ENCODE assay signal across 1 cellular context in the genomic region with DNA sequence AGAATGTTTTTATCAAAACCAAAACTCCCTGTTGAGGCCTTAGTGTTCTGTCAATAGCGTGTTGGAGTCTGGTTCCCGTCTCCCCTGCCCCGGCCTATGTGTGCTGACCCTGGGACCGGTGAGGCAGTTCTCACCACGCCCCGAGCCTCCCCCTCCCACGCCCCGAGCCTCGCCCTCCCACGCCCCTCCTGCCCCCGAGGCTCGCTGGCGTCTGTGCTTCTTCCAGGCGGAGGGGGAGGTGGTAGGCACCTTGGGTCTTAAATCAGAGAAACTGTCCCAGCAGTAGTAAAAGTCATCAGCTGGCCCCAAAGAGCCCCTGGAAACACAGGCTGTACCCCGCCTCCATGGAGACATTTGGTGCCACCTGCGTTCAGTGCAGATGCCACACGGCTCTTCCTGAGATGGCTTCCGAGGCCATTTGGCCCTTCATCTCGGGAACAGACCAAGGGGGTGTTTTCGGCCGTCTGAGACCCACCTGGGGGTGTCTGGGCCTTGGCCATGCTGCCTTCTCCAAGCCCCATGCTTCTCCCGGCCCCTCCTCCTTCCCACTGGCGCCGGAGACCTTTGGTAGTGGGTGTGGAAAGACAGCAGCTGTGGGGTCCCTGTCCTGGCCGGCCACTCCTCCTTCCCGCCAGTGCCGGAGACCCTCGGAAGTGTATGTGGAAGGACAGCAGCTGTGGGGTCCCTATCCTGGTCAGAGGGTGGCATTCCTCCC.
TF ChIP-seq lines count a peak whose summit lies in the region.

No MANE protein-coding gene starts in this region.

TF ChIP-seq in H1, 55 proteins besides CTCF, POLR2A, EP300 and RAD21:
- TF ChIP-seq BRCA1 (IDR thresholded peaks at IDR 0.05; ENCODE audit: low read depth, low read length) (no peak), SAP30 (IDR thresholded peaks at IDR 0.05; ENCODE audit: insufficient read depth, insufficient replicate concordance, low read length) (no peak), CREB1 (IDR thresholded peaks at IDR 0.05) (no peak), FOSL1 (IDR thresholded peaks at IDR 0.05; ENCODE audit: insufficient read depth, low read depth, low read length) (no peak), JUN (IDR thresholded peaks at IDR 0.05; ENCODE audit: low read depth, low read length) (no peak), TAF7 (optimal IDR thresholded peaks at IDR 0.05; ENCODE audit: borderline replicate concordance, low read depth, low read length) (no peak), SUZ12 (IDR thresholded peaks at IDR 0.05; ENCODE audit: low read length) (no peak), NANOG (IDR thresholded peaks at IDR 0.05; ENCODE audit: insufficient read depth, low read depth, low read length, poor library complexity, severe bottlenecking) (no peak)
